In genomic region chr5:171562822-171563221, GRCh38 we compare ENCODE assay signal across 21 cellular contexts.
A peak's percentile ranks its signal among the peaks of the same experiment; 100 is the strongest.
DNase-seq lines count a peak whose midpoint lies in the region; ATAC-seq and TF ChIP-seq lines count a peak whose summit lies in the region.
"Had no signal": no experiment of that assay in that cellular context is flagged by ENCODE, and none has a peak within 500 bp of the region (broad histone marks: within the 10 kb centered on the region; RNA-seq: fewer than 3 reads in every experiment).

No MANE protein-coding gene starts in this region.

- no peak overlapping the region for H3K4me3 ChIP-seq in GM12865 (ENCODE audit: low read depth, low read length)
- no peak overlapping the region for H3K4me3 ChIP-seq in right cardiac atrium (ENCODE audit: low read length)
- H3K4me3 ChIP-seq: A549, coronary artery, gastroesophageal sphincter, sigmoid colon had no signal

- WGBS in right cardiac atrium = 87% methylated on average over 3 of the region's 3 CpGs

- H3K4me1 ChIP-seq in right cardiac atrium (ENCODE audit: control insufficient read depth, insufficient read depth, low read length) = no peaks in the 10 kb centered on the region
- H3K4me1 ChIP-seq: A549, gastroesophageal sphincter, sigmoid colon had no signal

- H3K9me3 ChIP-seq in right cardiac atrium (ENCODE audit: control insufficient read depth, low read length) = no peaks in the 10 kb centered on the region
- H3K9me3 ChIP-seq: sigmoid colon had no signal

- ATAC-seq in right cardiac atrium (no peak), GM18520 (IDR thresholded peaks at IDR 0.05; ENCODE audit: unreplicated experiment) (no peak)
- ATAC-seq: A549, gastroesophageal sphincter, left lobe of liver had no signal

- peak; percentile 37 for DNase-seq in activated CD4-positive, alpha-beta T cell treated with anti-CD3 and anti-CD28 coated beads for 48 hours
- DNase-seq in activated CD4-positive, alpha-beta T cell treated with anti-CD3 and anti-CD28 coated beads for 4 hours = no peak
- peak; percentile 8 for DNase-seq in GM12865 (ENCODE audit: low read depth)
- peak; percentile 40 for DNase-seq in amniotic epithelial cell (ENCODE audit: low read depth)
- peak; percentile 44 for DNase-seq in stimulated activated CD4-positive, alpha-beta T cell treated with anti-CD3 and anti-CD28 coated beads, Interleukin-1b, Interleukin-23, amount 100 ng/mL, for 48 hours
- DNase-seq in NCI-H2227 treated with DMSO at 0.1 percent for 48 hours (lab: John Stamatoyannopoulos, UW) = no peak
- no peak for DNase-seq in right cardiac atrium
- DNase-seq: activated CD4-positive, alpha-beta T cell treated with anti-CD3 and anti-CD28 coated beads, Interleukin-2, amount 10 ng/mL, durations not matched to agents 24 days and 14 days; DMS53; NCI-H1048; NCI-H2081; NCI-H526 treated with DMSO at 0.1 percent for 48 hours; nucleus accumbens; sigmoid colon; stimulated activated naive CD4-positive, alpha-beta T cell treated with Interleukin-2 at 50 U/mL for 16 hours had no signal

- no peak for TF ChIP-seq CTCF in GM12865 (IDR thresholded peaks at IDR 0.05; ENCODE audit: insufficient read depth, low read depth, low read length, missing control alignments)

- H3K27ac ChIP-seq in right cardiac atrium (ENCODE audit: low read length) = no peak overlapping the region
- H3K27ac ChIP-seq: A549, C4-2B, coronary artery, gastroesophageal sphincter, sigmoid colon had no signal

- no peaks in the 10 kb centered on the region for H3K27me3 ChIP-seq in right cardiac atrium (ENCODE audit: control insufficient read depth, insufficient read depth)
- H3K27me3 ChIP-seq: gastroesophageal sphincter, sigmoid colon had no signal

- intact Hi-C loops in right cardiac atrium (cut with DNase I) = no loop called here

Comparison
In these comparisons a context has a peak if more than half of its experiments do, and no peak if none do; other contexts are left out.
1. DNase-seq: peak in activated CD4-positive, alpha-beta T cell treated with anti-CD3 and anti-CD28 coated beads for 48 hours (single experiment), GM12865 (single experiment), amniotic epithelial cell (single experiment) and stimulated activated CD4-positive, alpha-beta T cell treated with anti-CD3 and anti-CD28 coated beads, Interleukin-1b, Interleukin-23, amount 100 ng/mL, for 48 hours (single experiment); none in activated CD4-positive, alpha-beta T cell treated with anti-CD3 and anti-CD28 coated beads for 4 hours (0 of 2), NCI-H2227 treated with DMSO at 0.1 percent for 48 hours (single experiment) and right cardiac atrium (0 of 3).